ENCODE assay signal across 21 cellular contexts in the genomic region with DNA sequence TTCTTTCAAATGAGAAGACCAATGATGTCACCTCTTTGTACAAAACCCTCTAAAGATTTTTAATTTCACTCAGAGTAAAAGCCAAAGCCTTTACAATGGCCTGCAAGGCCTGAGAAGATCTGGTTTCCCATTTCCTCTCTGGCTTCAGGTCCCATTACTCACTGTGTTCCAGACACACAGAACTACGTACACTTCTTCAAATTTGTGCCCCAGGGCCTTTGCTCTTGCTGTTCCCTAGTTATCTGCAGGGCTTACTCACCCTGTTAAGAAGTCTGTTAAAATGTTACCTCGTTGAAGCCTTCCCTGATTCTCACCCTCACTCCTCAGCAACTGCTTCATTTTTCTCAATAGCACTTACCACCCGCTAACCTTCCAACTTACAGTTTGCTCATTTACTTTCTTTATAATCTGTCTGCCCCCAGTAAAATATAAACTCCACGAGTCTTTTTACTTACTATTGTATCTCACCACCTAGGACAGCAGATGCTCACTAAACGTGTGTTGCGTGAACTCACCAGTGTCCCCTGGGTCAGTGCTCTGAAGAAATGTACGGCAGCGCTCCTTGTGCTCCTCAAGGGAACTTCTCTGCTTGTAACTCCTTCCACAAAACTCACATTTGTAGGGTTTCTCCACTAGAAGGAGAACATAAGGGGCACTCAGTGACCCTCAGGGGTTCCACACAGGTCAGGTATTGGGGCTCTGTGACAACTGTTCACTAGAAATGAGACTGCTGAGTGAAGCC. TPM values are rescaled to one million over a fixed set of nuclear protein-coding genes. Genes with fewer than 3 reads are reported as not detected.
DNase-seq lines count a peak whose midpoint lies in the region; ATAC-seq, FAIRE-seq and TF ChIP-seq lines count a peak whose summit lies in the region.
"Had no signal": no experiment of that assay in that cellular context is flagged by ENCODE, and none has a peak within 500 bp of the region (broad histone marks: within the 10 kb centered on the region; RNA-seq: fewer than 3 reads in every experiment).

No MANE protein-coding gene starts in this region.

- no peak for DNase-seq in CD8-positive, alpha-beta memory T cell
- no peak for DNase-seq in GM12878 (ENCODE audit: low read depth, low spot score)
- no peak for DNase-seq in naive thymus-derived CD4-positive, alpha-beta T cell
- no peak for DNase-seq in C1 segment of cervical spinal cord (lab: John Stamatoyannopoulos, UW)
- no peak for DNase-seq in Right ventricle myocardium inferior (ENCODE audit: missing footprints)
- no peak for DNase-seq in left lung
- DNase-seq: activated CD4-positive, CD25-positive, alpha-beta regulatory T cell; AML-193; amygdala; DMS 273 treated with DMSO at 0.1 percent for 48 hours; esophagus squamous epithelium; glutamatergic neuron; MV-4-11; NCI-H524 treated with DMSO at 0.1 percent for 48 hours; SHP77 treated with DMSO at 0.1 percent for 48 hours; stimulated activated CD4-positive, alpha-beta T cell treated with anti-CD3 and anti-CD28 coated beads, Interleukin-4, amount 100 ng/mL, for 1 hour had no signal

- no peak for FAIRE-seq in GM12878 (lab: Jason Lieb, UNC)

- no peaks in the 10 kb centered on the region for H3K9me3 ChIP-seq in CD8-positive, alpha-beta memory T cell (ENCODE audit: low read length)
- H3K9me3 ChIP-seq in GM12878 (replicated peaks; ENCODE audit: control insufficient read depth, insufficient read depth, low read length) (no peaks in the 10 kb centered on the region), left lung (no peaks in the 10 kb centered on the region)
- H3K9me3 ChIP-seq in naive thymus-derived CD4-positive, alpha-beta T cell (ENCODE audit: control insufficient read depth in 2 of 3, low read length in 3 of 3) = no peaks in the 10 kb centered on the region
- H3K9me3 ChIP-seq: esophagus squamous epithelium had no signal

- TF ChIP-seq EP300 in GM12878 (IDR thresholded peaks at IDR 0.05; ENCODE audit: borderline replicate concordance in 1 of 2, control insufficient read depth in 1 of 2, low read depth in 2 of 2, low read length in 2 of 2) = no peak

- peaks cover 52 to 80% (median 73%) of the 10 kb centered on the region in 3 donors for H3K4me1 Mint-ChIP-seq in CD8-positive, alpha-beta memory T cell
- peaks cover 40 to 56% (median 54%) of the 10 kb centered on the region in 3 donors for H3K4me1 Mint-ChIP-seq in IgD-negative memory B cell
- peaks cover 25 to 76% (median 57%) of the 10 kb centered on the region in 7 donors for H3K4me1 Mint-ChIP-seq in naive thymus-derived CD4-positive, alpha-beta T cell
- H3K4me1 Mint-ChIP-seq: nephron had no signal

- ATAC-seq in GM12878 = no peak
- no peak for ATAC-seq in naive thymus-derived CD4-positive, alpha-beta T cell
- ATAC-seq in Right ventricle myocardium inferior = no peak
- no peak for ATAC-seq in left lung

- TF ChIP-seq POLR2A in GM12878 (IDR thresholded peaks at IDR 0.05; ENCODE audit: low read depth, low read length) = no peak

- no peak overlapping the region for H2AFZ ChIP-seq in GM12878 (ENCODE audit: control insufficient read depth, low read depth, low read length)

- RAD21 ChIA-PET in GM12878 (lab: Charles Lee; ENCODE audit: unreplicated experiment) = no interaction called here

- WGBS in GM12878 (ENCODE audit: insufficient coverage, insufficient replicate concordance, low lambda C conversion rate, missing lambda C conversion rate) = 87% methylated on average over 8 of the region's 8 CpGs

- 0 out of 2 replicates have a peak, but pooled peaks have one; percentile 4 for TF ChIP-seq RAD21 in GM12878 (IDR thresholded peaks at IDR 0.05; ENCODE audit: insufficient read depth, low read depth, low read length)

- H3K27ac ChIP-seq in CD8-positive, alpha-beta memory T cell (ENCODE audit: low read depth, low read length) = no peak overlapping the region
- H3K27ac ChIP-seq in GM12878 (ENCODE audit: control insufficient read depth, insufficient read depth) (no peak overlapping the region), left lung (no peak overlapping the region)
- no peak overlapping the region for H3K27ac ChIP-seq in naive thymus-derived CD4-positive, alpha-beta T cell (ENCODE audit: low read depth, low read length)
- H3K27ac ChIP-seq: esophagus squamous epithelium had no signal

- no peak overlapping the region for H3K4me2 ChIP-seq in GM12878 (ENCODE audit: control insufficient read depth, insufficient read depth)

- SMC1A ChIA-PET in GM12878 (lab: Charles Lee; ENCODE audit: uncharacterized antibody, unreplicated experiment) = interaction anchor here (0.8 to 1.5 kb wide), 5 partner anchors 8 to 107 kb away, joined by 3 to 7 read pairs (median 3); no protein-coding TSS in a partner anchor

- peaks cover 27 to 77% (median 32%) of the 10 kb centered on the region in 3 donors for H3K36me3 Mint-ChIP-seq in CD8-positive, alpha-beta memory T cell
- peaks cover 17% of the 10 kb centered on the region for H3K36me3 Mint-ChIP-seq in IgD-negative memory B cell
- peaks cover 28 to 49% (median 43%) of the 10 kb centered on the region in 5 donors for H3K36me3 Mint-ChIP-seq in naive thymus-derived CD4-positive, alpha-beta T cell

- peaks cover 64% of the 10 kb centered on the region for H3K79me2 ChIP-seq in GM12878 (ENCODE audit: control insufficient read depth, insufficient read depth, low read length)

- CTCF ChIA-PET in CD8-positive, alpha-beta memory T cell (lab: Charles Lee) = no interaction called here
- CTCF ChIA-PET in GM12878 (lab: Yijun Ruan, JAX) = interaction anchor here (1.3 kb wide), 2 partner anchors 9 to 20 kb away, joined by 3 to 5 read pairs; no protein-coding TSS in a partner anchor
- CTCF ChIA-PET in naive thymus-derived CD4-positive, alpha-beta T cell (lab: Charles Lee) = interaction anchor here (0.6 kb wide), 1 partner anchor 23 kb away, joined by 3 read pairs; no protein-coding TSS in a partner anchor

- peak overlapping the region in 6 of 8 donors; percentile 9 to 79 (median 38) for H3K27ac Mint-ChIP-seq in CD8-positive, alpha-beta memory T cell
- H3K27ac Mint-ChIP-seq in IgD-negative memory B cell = peak overlapping the region; percentile 15 to 56 (median 17)
- H3K27ac Mint-ChIP-seq in naive thymus-derived CD4-positive, alpha-beta T cell = peak overlapping the region in 8 of 9 donors; percentile 4 to 78 (median 59)
- H3K27ac Mint-ChIP-seq: nephron; T-helper 1 cell treated with Interleukin-12 subunit alpha and Interleukin-12 subunit beta and Interleukin-4 antibody, amounts not matched to agents 30 μg/mL and 1 μg/mL, for 36 hours had no signal

- POLR2A ChIA-PET in CD8-positive, alpha-beta memory T cell (lab: Charles Lee) = interaction anchor here (1.0 kb wide), 1 partner anchor 10 kb away, joined by 3 read pairs; no protein-coding TSS in a partner anchor
- POLR2A ChIA-PET in GM12878 (lab: Charles Lee) = no interaction called here
- POLR2A ChIA-PET in naive thymus-derived CD4-positive, alpha-beta T cell (lab: Charles Lee) = interaction anchor here (0.9 to 7.7 kb wide), 5 partner anchors 12 to 33 kb away, joined by 3 to 48 read pairs (median 5); no protein-coding TSS in a partner anchor

- BruUV-seq in GM12878 (replicated peaks; lab: Mats Ljungman, UMichigan) = TSS peak; percentile 21

- in situ Hi-C loops in GM12878 (cut with MboI) = no loop called here

- peaks cover 19% of the 10 kb centered on the region for H3K36me3 ChIP-seq in CD8-positive, alpha-beta memory T cell (ENCODE audit: insufficient read depth, low read length)
- peaks cover 7 to 51% of the 10 kb centered on the region in 2 experiments for H3K36me3 ChIP-seq in GM12878 (ENCODE audit: control insufficient read depth in 2 of 2, insufficient read depth in 2 of 2, low read length in 1 of 2)
- peaks cover 0 to 22% (median 10%) of the 10 kb centered on the region in 3 experiments for H3K36me3 ChIP-seq in naive thymus-derived CD4-positive, alpha-beta T cell (ENCODE audit: control insufficient read depth in 2 of 3, insufficient read depth in 3 of 3, low read length in 3 of 3)
- H3K36me3 ChIP-seq in left lung = no peaks in the 10 kb centered on the region
- H3K36me3 ChIP-seq: esophagus squamous epithelium had no signal

- intact Hi-C loops in GM12878 (cut with micrococcal nuclease; ENCODE audit: unreplicated experiment) (no loop called here), Right ventricle myocardium inferior (cut with DNase I) (no loop called here), left lung (cut with DNase I) (no loop called here)
- intact Hi-C loops in naive thymus-derived CD4-positive, alpha-beta T cell (cut with micrococcal nuclease) = no loop called here

- H3K9ac ChIP-seq in GM12878 (ENCODE audit: control insufficient read depth, insufficient read depth, low read length) = no peak overlapping the region

- no peak overlapping the region for H3K4me3 Mint-ChIP-seq in CD8-positive, alpha-beta memory T cell
- peak overlapping the region in 2 of 4 donors; percentile 1 to 39 for H3K4me3 Mint-ChIP-seq in IgD-negative memory B cell
- H3K4me3 Mint-ChIP-seq in naive thymus-derived CD4-positive, alpha-beta T cell = no peak overlapping the region
- H3K4me3 Mint-ChIP-seq: nephron; T-helper 1 cell treated with Interleukin-12 subunit alpha and Interleukin-12 subunit beta and Interleukin-4 antibody, amounts not matched to agents 30 μg/mL and 1 μg/mL, for 36 hours had no signal

- no peaks in the 10 kb centered on the region for H3K27me3 Mint-ChIP-seq in CD8-positive, alpha-beta memory T cell
- peaks cover 2% of the 10 kb centered on the region for H3K27me3 Mint-ChIP-seq in IgD-negative memory B cell
- H3K27me3 Mint-ChIP-seq in naive thymus-derived CD4-positive, alpha-beta T cell = no peaks in the 10 kb centered on the region

- no peaks in the 10 kb centered on the region for H3K27me3 ChIP-seq in CD8-positive, alpha-beta memory T cell (ENCODE audit: insufficient read depth, low read length, poor library complexity, severe bottlenecking)
- H3K27me3 ChIP-seq in GM12878 (replicated peaks in 1 of 2; ENCODE audit: control insufficient read depth in 2 of 2, insufficient read depth in 2 of 2, low read length in 1 of 2) (no peaks in the 10 kb centered on the region), left lung (peaks cover 3 to 20% of the 10 kb centered on the region in 2 donors)
- no peaks in the 10 kb centered on the region for H3K27me3 ChIP-seq in naive thymus-derived CD4-positive, alpha-beta T cell (ENCODE audit: control insufficient read depth in 2 of 2, insufficient read depth in 2 of 2, low read length in 2 of 2)

- TF ChIP-seq CTCF in GM12878 (IDR thresholded peaks at IDR 0.05 in 2 of 3, conservative IDR thresholded peaks at IDR 0.05 in 1 of 3; ENCODE audit: control insufficient read depth in 2 of 3, extremely low read depth in 1 of 3, insufficient read depth in 1 of 3, low read depth in 3 of 3, low read length in 3 of 3) (no peak), left lung (IDR thresholded peaks at IDR 0.05) (no peak)

- H4K20me1 ChIP-seq in GM12878 (ENCODE audit: control insufficient read depth, insufficient read depth) = no peaks in the 10 kb centered on the region

- H3K9me3 Mint-ChIP-seq in CD8-positive, alpha-beta memory T cell = no peaks in the 10 kb centered on the region
- H3K9me3 Mint-ChIP-seq in IgD-negative memory B cell = peaks cover 0 to 2% (median 1%) of the 10 kb centered on the region in 3 donors
- H3K9me3 Mint-ChIP-seq in naive thymus-derived CD4-positive, alpha-beta T cell = peaks cover 0 to 6% (median 0%) of the 10 kb centered on the region in 11 donors
- H3K9me3 Mint-ChIP-seq: nephron; T-helper 1 cell treated with Interleukin-12 subunit alpha and Interleukin-12 subunit beta and Interleukin-4 antibody, amounts not matched to agents 30 μg/mL and 1 μg/mL, for 36 hours had no signal

- peaks cover 44% of the 10 kb centered on the region for H3K4me1 ChIP-seq in CD8-positive, alpha-beta memory T cell (ENCODE audit: insufficient read depth, low read length)
- H3K4me1 ChIP-seq in GM12878 (ENCODE audit: control insufficient read depth, insufficient read depth, low read length) (peaks cover 34% of the 10 kb centered on the region), left lung (peaks cover 0 to 3% of the 10 kb centered on the region in 2 donors)
- H3K4me1 ChIP-seq in naive thymus-derived CD4-positive, alpha-beta T cell (ENCODE audit: control insufficient read depth in 2 of 2, insufficient read depth in 2 of 2, low read length in 2 of 2) = peaks cover 28 to 30% of the 10 kb centered on the region in 2 donors

- H3K4me3 ChIP-seq in CD8-positive, alpha-beta memory T cell (ENCODE audit: low read length) = no peak overlapping the region
- H3K4me3 ChIP-seq in GM12878 = no peak overlapping the region
- H3K4me3 ChIP-seq in naive thymus-derived CD4-positive, alpha-beta T cell (ENCODE audit: low read length) = no peak overlapping the region
- H3K4me3 ChIP-seq in left lung = no peak overlapping the region
- H3K4me3 ChIP-seq: esophagus squamous epithelium had no signal

RNA-seq across cellular contexts. Expression of a gene that starts 50.2 kb away (rescaled TPM):
- total RNA-seq in CD8-positive, alpha-beta memory T cell = not detected
- not detected for polyA plus RNA-seq in CD8-positive, alpha-beta memory T cell
- polyA plus RNA-seq in IgD-negative memory B cell (not detected), GM12878 (2011; rRNA removed) (0.05 and 0.10 TPM in 2 replicates), GM12878 (2014; fragmentation: Illumina TruSeq; extraction: Trizol) (0.19 and 0.65 TPM in 2 replicates), GM12878 (2014; fragmentation: Nextera tagmentation; extraction: Ambion mirVana) (not detected), GM12878 (2014; rRNA removed) (0.19 and 0.36 TPM in 2 replicates), GM12878 (2016; fragmentation: Nextera tagmentation; extraction: Ambion mirVana) (under 1 TPM in 1 of 2 experiments, not detected in 1; 0.09 TPM)
- total RNA-seq in GM12878 (2013; cell fraction: nucleolus; rRNA removed) = 1.0 and 1.4 TPM in 2 replicates
- total RNA-seq in GM12878 (2014; rRNA removed) (0.16 and 0.34 TPM in 2 replicates), GM12878 (2014; rRNA removed; fragmentation: Illumina TruSeq; extraction: Trizol) (0.09 TPM in 1 of 2 replicates, not detected in the other), GM12878 (2021) (0.23 and 0.45 TPM in 2 replicates), Right ventricle myocardium inferior (2.4 TPM), left lung (10 to 100 TPM; 12.4 to 31.9 TPM)
- not detected for polyA plus RNA-seq in GM12878 (2011; ENCODE audit: low read depth)
- polyA plus RNA-seq in GM12878 (2011; cell fraction: cytosol; rRNA removed) = 0.04 and 0.08 TPM in 2 replicates
- 0.24 and 0.28 TPM in 2 replicates for polyA plus RNA-seq in GM12878 (2011; cell fraction: nucleus; rRNA removed)
- polyA plus RNA-seq in GM12878 (2012) = 0.35 and 0.38 TPM in 2 replicates
- not detected in 2 replicates for polyA minus RNA-seq in GM12878 (2011; rRNA and poly(A)+ RNA removed)
- not detected in 2 replicates for polyA minus RNA-seq in GM12878 (2011; cell fraction: cytosol; rRNA and poly(A)+ RNA removed)
- polyA minus RNA-seq in GM12878 (2011; cell fraction: nucleus; rRNA and poly(A)+ RNA removed) = 0.12 TPM in 1 of 2 replicates, not detected in the other
- total RNA-seq in naive thymus-derived CD4-positive, alpha-beta T cell = under 1 TPM in 1 of 5 experiments, not detected in 4; 0.99 TPM
- not detected for polyA plus RNA-seq in naive thymus-derived CD4-positive, alpha-beta T cell
- total RNA-seq: activated CD8-positive, alpha-beta memory T cell treated with anti-CD3 and anti-CD28 coated beads for 36 hours; skeletal muscle tissue had no signal

RNA-seq across cellular contexts. Expression of a gene that starts 57.6 kb away (rescaled TPM):
- total RNA-seq in CD8-positive, alpha-beta memory T cell = 10 to 100 TPM; 42.3 to 46.2 TPM
- polyA plus RNA-seq in CD8-positive, alpha-beta memory T cell = 114 TPM
- 113 TPM for polyA plus RNA-seq in IgD-negative memory B cell
- total RNA-seq in GM12878 (2013; cell fraction: nucleolus; rRNA removed) = 14.7 and 16.1 TPM in 2 replicates
- 42.5 and 50.5 TPM in 2 replicates for total RNA-seq in GM12878 (2014; rRNA removed)
- 34.2 and 41.5 TPM in 2 replicates for total RNA-seq in GM12878 (2014; rRNA removed; fragmentation: Illumina TruSeq; extraction: Trizol)
- total RNA-seq in GM12878 (2021) = 36.6 and 39.7 TPM in 2 replicates
- 47.5 TPM for polyA plus RNA-seq in GM12878 (2011; ENCODE audit: low read depth)
- 29.2 and 45.0 TPM in 2 replicates for polyA plus RNA-seq in GM12878 (2011; rRNA removed)
- 61.0 and 70.8 TPM in 2 replicates for polyA plus RNA-seq in GM12878 (2011; cell fraction: cytosol; rRNA removed)
- polyA plus RNA-seq in GM12878 (2011; cell fraction: nucleus; rRNA removed) = 29.0 and 38.3 TPM in 2 replicates
- polyA plus RNA-seq in GM12878 (2012) = 37.8 and 45.6 TPM in 2 replicates
- polyA plus RNA-seq in GM12878 (2014; fragmentation: Illumina TruSeq; extraction: Trizol) = 69.2 and 74.4 TPM in 2 replicates
- 10 to 100 TPM; 24.9 to 42.5 TPM for polyA plus RNA-seq in GM12878 (2014; fragmentation: Nextera tagmentation; extraction: Ambion mirVana)
- polyA plus RNA-seq in GM12878 (2014; rRNA removed) = 61.5 and 70.1 TPM in 2 replicates
- 10 to 100 TPM; 86.4 to 89.1 TPM for polyA plus RNA-seq in GM12878 (2016; fragmentation: Nextera tagmentation; extraction: Ambion mirVana)
- 14.0 and 24.9 TPM in 2 replicates for polyA minus RNA-seq in GM12878 (2011; rRNA and poly(A)+ RNA removed)
- 11.0 and 11.6 TPM in 2 replicates for polyA minus RNA-seq in GM12878 (2011; cell fraction: cytosol; rRNA and poly(A)+ RNA removed)
- polyA minus RNA-seq in GM12878 (2011; cell fraction: nucleus; rRNA and poly(A)+ RNA removed) = 21.4 and 28.5 TPM in 2 replicates
- 10 to 100 TPM; 28.7 to 40.1 (median 32.3) TPM for total RNA-seq in naive thymus-derived CD4-positive, alpha-beta T cell
- polyA plus RNA-seq in naive thymus-derived CD4-positive, alpha-beta T cell = 10 to 100 TPM; 73.5 to 74.3 TPM
- 49.4 TPM for total RNA-seq in Right ventricle myocardium inferior
- total RNA-seq in left lung = 10 to 100 TPM; 45.6 to 57.9 TPM
